ENCODE assay signal across 8 cellular contexts in the genomic region with DNA sequence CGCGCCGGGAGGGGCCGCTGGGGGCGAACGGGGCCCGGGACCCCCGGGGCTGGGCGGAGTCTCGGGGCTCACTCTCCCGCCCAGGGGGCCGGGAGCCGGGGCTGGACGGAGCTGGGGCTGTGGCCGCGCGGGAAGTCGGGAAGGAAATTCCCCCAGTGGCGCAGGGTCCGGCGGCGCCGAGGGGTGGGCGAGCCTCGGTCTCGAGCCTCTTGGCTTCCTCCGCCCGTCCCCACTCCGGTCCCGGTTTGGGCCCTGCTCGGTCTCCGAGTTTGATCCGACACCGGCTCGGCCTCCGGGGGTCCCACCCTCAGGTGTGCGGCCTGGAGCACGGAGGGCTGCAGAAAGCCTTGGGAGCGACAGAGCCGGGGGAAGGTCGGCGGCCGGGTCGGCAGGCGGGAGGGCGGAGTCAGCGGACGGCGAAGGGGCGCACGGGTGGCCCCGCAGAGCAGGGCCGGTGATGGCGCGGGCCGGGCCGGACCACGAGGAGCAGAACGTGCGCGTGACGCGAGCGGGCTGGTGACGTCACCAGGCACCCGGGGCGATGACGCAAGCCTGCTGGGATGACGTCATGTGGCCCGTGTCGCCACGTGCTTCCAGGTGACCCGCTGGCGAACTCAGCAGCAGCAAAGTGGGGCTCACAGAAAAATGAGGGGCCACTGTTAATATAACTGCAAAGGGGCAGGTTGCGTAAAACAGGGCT. TPM values are rescaled to one million over a fixed set of nuclear protein-coding genes. Genes with fewer than 3 reads are reported as not detected.
DNase-seq lines count a peak whose midpoint lies in the region; ATAC-seq, FAIRE-seq and TF ChIP-seq lines count a peak whose summit lies in the region.

No MANE protein-coding gene starts in this region.

- BruUV-seq in endothelial cell of umbilical vein (replicated peaks; lab: Mats Ljungman, UMichigan), result TSS peak; percentile 17

- no peaks in the 10 kb centered on the region for H3K36me3 Mint-ChIP-seq in stimulated activated naive B cell treated with anti-CD40 and anti-IgM and Interleukin-4, amounts not matched to agents 10 μg/mL and 1 μg/mL and 100 μg/mL, for 72 hours

- peak; percentile 19 to 24 for ATAC-seq in stimulated activated naive B cell treated with anti-CD40 and anti-IgM and Interleukin-4, amounts not matched to agents 10 μg/mL and 1 μg/mL and 100 μg/mL, for 72 hours (replicated peaks)
- no peak for ATAC-seq in GM19035 (IDR thresholded peaks at IDR 0.05; ENCODE audit: unreplicated experiment)

- no peak for TF ChIP-seq CTCF in endothelial cell of umbilical vein (IDR thresholded peaks at IDR 0.05; ENCODE audit: extremely low read depth in 1 of 2, insufficient read depth in 1 of 2, low read depth in 1 of 2, low read length in 2 of 2)

- no peak for TF ChIP-seq POLR2A in endothelial cell of umbilical vein (IDR thresholded peaks at IDR 0.05; ENCODE audit: low read depth, low read length)

- H3K4me2 ChIP-seq in endothelial cell of umbilical vein (ENCODE audit: insufficient read depth, low read length), result peak overlapping the region; percentile 44

- H3K27ac ChIP-seq in endothelial cell of umbilical vein (ENCODE audit: insufficient read depth, low read depth, low read length), result peak overlapping the region; percentile 80

- H3K9me1 ChIP-seq in endothelial cell of umbilical vein (replicated peaks; ENCODE audit: control insufficient read depth, extremely low read depth, insufficient read depth, low read length), result no peaks in the 10 kb centered on the region

- peaks cover 49 to 63% of the 10 kb centered on the region in 2 donors for H3K27me3 Mint-ChIP-seq in stimulated activated naive B cell treated with anti-CD40 and anti-IgM and Interleukin-4, amounts not matched to agents 10 μg/mL and 1 μg/mL and 100 μg/mL, for 72 hours

- H3K36me3 ChIP-seq in endothelial cell of umbilical vein (ENCODE audit: control insufficient read depth in 2 of 2, extremely low read depth in 1 of 2, insufficient read depth in 2 of 2, low read length in 2 of 2), result no peaks in the 10 kb centered on the region
- no peaks in the 10 kb centered on the region for H3K36me3 ChIP-seq in mucosa of stomach (ENCODE audit: control insufficient read depth, insufficient read depth, low read length)

- H3K4me1 ChIP-seq in endothelial cell of umbilical vein (ENCODE audit: control insufficient read depth, extremely low read depth, insufficient read depth, low read length) (peaks cover 19% of the 10 kb centered on the region), mucosa of stomach (ENCODE audit: control insufficient read depth, insufficient read depth, low read length) (peaks cover 39% of the 10 kb centered on the region)

- peak; percentile 84 for DNase-seq in ACHN
- DNase-seq in GM19238 (ENCODE audit: insufficient read length, low spot score), result peak; percentile 83
- DNase-seq in NCI-H2227 (lab: John Stamatoyannopoulos, UW; ENCODE audit: unreplicated experiment), result peak; percentile 95
- DNase-seq in activated T-cell treated with anti-CD3 and anti-CD28 coated beads for 4 hours, result peak; percentile 78
- peak; percentile 83 for DNase-seq in endothelial cell of umbilical vein (ENCODE audit: low read depth, low spot score)
- no peak for DNase-seq in stimulated activated naive B cell treated with anti-CD40 and anti-IgM and Interleukin-4, amounts not matched to agents 10 μg/mL and 1 μg/mL and 100 μg/mL, for 72 hours

- intact Hi-C loops in endothelial cell of umbilical vein (cut with micrococcal nuclease), result loop anchor here (1.0 to 2.0 kb wide), 2 partner anchors 14 to 64 kb away; no protein-coding TSS in a partner anchor

- no peaks in the 10 kb centered on the region for H3K9me3 Mint-ChIP-seq in stimulated activated naive B cell treated with anti-CD40 and anti-IgM and Interleukin-4, amounts not matched to agents 10 μg/mL and 1 μg/mL and 100 μg/mL, for 72 hours

- peak; percentile 75 for FAIRE-seq in endothelial cell of umbilical vein (lab: Jason Lieb, UNC)

- peaks cover 16 to 32% of the 10 kb centered on the region in 2 donors for H3K4me1 Mint-ChIP-seq in stimulated activated naive B cell treated with anti-CD40 and anti-IgM and Interleukin-4, amounts not matched to agents 10 μg/mL and 1 μg/mL and 100 μg/mL, for 72 hours

- CTCF ChIA-PET in endothelial cell of umbilical vein (lab: Charles Lee), result interaction anchor here (2.1 to 5.7 kb wide), 3 partner anchors 14 to 18 kb away, joined by 22 to 41 read pairs (median 27); partner anchors contain the start of genes AGRN, ISG15 and PERM1

- in situ Hi-C loops in ACHN (cut with HindIII; ENCODE audit: low pct_ligation_motif_present, low pct_unique_long_range_greater_than_20kb, low sequenced_read_pairs), result no loop called here

- POLR2A ChIA-PET in endothelial cell of umbilical vein (lab: Charles Lee), result no interaction called here

- no peaks in the 10 kb centered on the region for H3K79me2 ChIP-seq in endothelial cell of umbilical vein (ENCODE audit: control insufficient read depth, insufficient read depth, low read length)

- peak overlapping the region; percentile 43 for H2AFZ ChIP-seq in endothelial cell of umbilical vein (ENCODE audit: low read depth, low read length)

- peaks cover 0 to 19% of the 10 kb centered on the region in 2 experiments for H3K27me3 ChIP-seq in endothelial cell of umbilical vein (ENCODE audit: control insufficient read depth in 2 of 2, insufficient read depth in 2 of 2, low read length in 2 of 2)
- peaks cover 79% of the 10 kb centered on the region for H3K27me3 ChIP-seq in mucosa of stomach (ENCODE audit: control insufficient read depth, insufficient read depth, low read length)

- H3K4me3 Mint-ChIP-seq in stimulated activated naive B cell treated with anti-CD40 and anti-IgM and Interleukin-4, amounts not matched to agents 10 μg/mL and 1 μg/mL and 100 μg/mL, for 72 hours, result peak overlapping the region; percentile 75 to 82

- peak overlapping the region; percentile 84 for H3K27ac Mint-ChIP-seq in stimulated activated naive B cell treated with anti-CD40 and anti-IgM and Interleukin-4, amounts not matched to agents 10 μg/mL and 1 μg/mL and 100 μg/mL, for 72 hours

- no peaks in the 10 kb centered on the region for H3K9me3 ChIP-seq in endothelial cell of umbilical vein (replicated peaks; ENCODE audit: control insufficient read depth, insufficient read depth, low read length)
- no peaks in the 10 kb centered on the region for H3K9me3 ChIP-seq in mucosa of stomach (ENCODE audit: control insufficient read depth, low read length)

- H3K4me3 ChIP-seq in endothelial cell of umbilical vein (replicated peaks in 1 of 3; ENCODE audit: insufficient read depth in 1 of 3, low read depth in 1 of 3, low read length in 3 of 3) (peak overlapping the region; percentile 25 to 51 (median 47)), mucosa of stomach (ENCODE audit: low read length) (no peak overlapping the region)

- H4K20me1 ChIP-seq in endothelial cell of umbilical vein (replicated peaks; ENCODE audit: control insufficient read depth, extremely low read depth, insufficient read depth, low read length), result no peaks in the 10 kb centered on the region

- H3K9ac ChIP-seq in endothelial cell of umbilical vein (replicated peaks; ENCODE audit: extremely low read depth, insufficient read depth, low read length) (peak overlapping the region; percentile 91), mucosa of stomach (ENCODE audit: low read length) (peak overlapping the region; percentile 51)

- dilution Hi-C loops in endothelial cell of umbilical vein (cut with MboI; ENCODE audit: extremely low pct_ligation_motif_present, low sequenced_read_pairs), result no loop called here

RNA-seq across cellular contexts. Expression of gene HES4, which starts 0.6 kb away (rescaled TPM):
- 32.0 and 37.6 TPM in 2 replicates for total RNA-seq in endothelial cell of umbilical vein
- 30.5 and 50.6 TPM in 2 replicates for polyA plus RNA-seq in endothelial cell of umbilical vein
- 6.8 and 11.8 TPM in 2 replicates for polyA plus RNA-seq in endothelial cell of umbilical vein (2011; cell fraction: cytosol; rRNA removed)
- 54.2 and 66.1 TPM in 2 replicates for polyA plus RNA-seq in endothelial cell of umbilical vein (2011; cell fraction: nucleus; rRNA removed)
- polyA plus RNA-seq in endothelial cell of umbilical vein (2012), result 3.1 and 11.3 TPM in 2 replicates
- polyA minus RNA-seq in endothelial cell of umbilical vein, result 2.1 and 2.5 TPM in 2 replicates
- 26.1 TPM for polyA minus RNA-seq in endothelial cell of umbilical vein (2011; cell fraction: cytosol; rRNA and poly(A)+ RNA removed)
- polyA minus RNA-seq in endothelial cell of umbilical vein (2011; cell fraction: nucleus; rRNA and poly(A)+ RNA removed), result 9.2 and 33.1 TPM in 2 replicates

RNA-seq across cellular contexts. Expression of gene ISG15, which starts 12.8 kb away (rescaled TPM):
- 44.6 and 47.6 TPM in 2 replicates for total RNA-seq in endothelial cell of umbilical vein
- 154 and 220 TPM in 2 replicates for polyA plus RNA-seq in endothelial cell of umbilical vein
- polyA plus RNA-seq in endothelial cell of umbilical vein (2011; cell fraction: cytosol; rRNA removed), result 57.5 and 90.1 TPM in 2 replicates
- polyA plus RNA-seq in endothelial cell of umbilical vein (2011; cell fraction: nucleus; rRNA removed), result 19.9 and 21.4 TPM in 2 replicates
- 63.6 and 84.9 TPM in 2 replicates for polyA plus RNA-seq in endothelial cell of umbilical vein (2012)
- 24.4 and 32.6 TPM in 2 replicates for polyA minus RNA-seq in endothelial cell of umbilical vein
- polyA minus RNA-seq in endothelial cell of umbilical vein (2011; cell fraction: cytosol; rRNA and poly(A)+ RNA removed), result 23.7 TPM
- 3.4 and 8.0 TPM in 2 replicates for polyA minus RNA-seq in endothelial cell of umbilical vein (2011; cell fraction: nucleus; rRNA and poly(A)+ RNA removed)

RNA-seq across cellular contexts. Expression of gene PERM1, which starts 18.6 kb away (rescaled TPM):
- total RNA-seq in endothelial cell of umbilical vein, result not detected in 2 replicates
- not detected in 2 replicates for polyA plus RNA-seq in endothelial cell of umbilical vein
- not detected in 2 replicates for polyA plus RNA-seq in endothelial cell of umbilical vein (2011; cell fraction: cytosol; rRNA removed)
- polyA plus RNA-seq in endothelial cell of umbilical vein (2011; cell fraction: nucleus; rRNA removed), result not detected in 2 replicates
- polyA plus RNA-seq in endothelial cell of umbilical vein (2012), result 0.46 and 0.52 TPM in 2 replicates
- polyA minus RNA-seq in endothelial cell of umbilical vein, result 0.13 TPM in 1 of 2 replicates, not detected in the other
- polyA minus RNA-seq in endothelial cell of umbilical vein (2011; cell fraction: cytosol; rRNA and poly(A)+ RNA removed), result not detected
- not detected in 2 replicates for polyA minus RNA-seq in endothelial cell of umbilical vein (2011; cell fraction: nucleus; rRNA and poly(A)+ RNA removed)

RNA-seq across cellular contexts. Expression of gene AGRN, which starts 19.4 kb away (rescaled TPM):
- total RNA-seq in endothelial cell of umbilical vein, result 67.8 and 75.6 TPM in 2 replicates
- polyA plus RNA-seq in endothelial cell of umbilical vein, result 66.6 and 78.9 TPM in 2 replicates
- 37.4 and 54.0 TPM in 2 replicates for polyA plus RNA-seq in endothelial cell of umbilical vein (2011; cell fraction: cytosol; rRNA removed)
- 180 and 187 TPM in 2 replicates for polyA plus RNA-seq in endothelial cell of umbilical vein (2011; cell fraction: nucleus; rRNA removed)
- 59.5 and 122 TPM in 2 replicates for polyA plus RNA-seq in endothelial cell of umbilical vein (2012)
- polyA minus RNA-seq in endothelial cell of umbilical vein, result 54.3 and 61.2 TPM in 2 replicates
- polyA minus RNA-seq in endothelial cell of umbilical vein (2011; cell fraction: cytosol; rRNA and poly(A)+ RNA removed), result 32.9 TPM
- 40.7 and 70.5 TPM in 2 replicates for polyA minus RNA-seq in endothelial cell of umbilical vein (2011; cell fraction: nucleus; rRNA and poly(A)+ RNA removed)

RNA-seq across cellular contexts. Expression of gene PLEKHN1, which starts 34.2 kb away (rescaled TPM):
- 0.48 and 0.88 TPM in 2 replicates for total RNA-seq in endothelial cell of umbilical vein
- polyA plus RNA-seq in endothelial cell of umbilical vein, result 0.29 and 0.35 TPM in 2 replicates
- polyA plus RNA-seq in endothelial cell of umbilical vein (2011; cell fraction: cytosol; rRNA removed), result 0.13 and 0.14 TPM in 2 replicates
- 1.0 and 1.3 TPM in 2 replicates for polyA plus RNA-seq in endothelial cell of umbilical vein (2011; cell fraction: nucleus; rRNA removed)
- 0.72 and 1.6 TPM in 2 replicates for polyA plus RNA-seq in endothelial cell of umbilical vein (2012)
- polyA minus RNA-seq in endothelial cell of umbilical vein, result 0.27 TPM in 1 of 2 replicates, not detected in the other
- polyA minus RNA-seq in endothelial cell of umbilical vein (2011; cell fraction: cytosol; rRNA and poly(A)+ RNA removed), result 0.51 TPM
- 0.48 TPM in 1 of 2 replicates, not detected in the other for polyA minus RNA-seq in endothelial cell of umbilical vein (2011; cell fraction: nucleus; rRNA and poly(A)+ RNA removed)
